ENCODE assay signal across 2 cellular contexts in genomic region chr17:65455154-65455971, GRCh38.
TF ChIP-seq lines count a peak whose summit lies in the region.

No MANE protein-coding gene starts in this region.

TF ChIP-seq in IMR-90, 13 proteins besides CTCF, POLR2A, EP300 and RAD21 (continued from another document):
- no peak for TF ChIP-seq ELK1 (IDR thresholded peaks at IDR 0.05; ENCODE audit: borderline replicate concordance, low read depth, low read length)
- no peak for TF ChIP-seq FOS (IDR thresholded peaks at IDR 0.05; ENCODE audit: low read depth, low read length)
- TF ChIP-seq RFX5 (IDR thresholded peaks at IDR 0.05; ENCODE audit: low read depth, low read length) = no peak
- TF ChIP-seq MXI1 (IDR thresholded peaks at IDR 0.05; ENCODE audit: borderline replicate concordance, low read depth, low read length) = no peak
- TF ChIP-seq MAFK (IDR thresholded peaks at IDR 0.05; ENCODE audit: low read depth, low read length) = no peak
- TF ChIP-seq CHD1 (IDR thresholded peaks at IDR 0.05; ENCODE audit: low read depth, low read length) = no peak
- TF ChIP-seq SMC3 (IDR thresholded peaks at IDR 0.05; ENCODE audit: low read depth, low read length) = no peak
- TF ChIP-seq CEBPB (IDR thresholded peaks at IDR 0.05; ENCODE audit: low read depth, low read length) = no peak
- no peak for TF ChIP-seq BHLHE40 (IDR thresholded peaks at IDR 0.05; ENCODE audit: low read depth, low read length)
- no peak for TF ChIP-seq USF2 (IDR thresholded peaks at IDR 0.05; ENCODE audit: low read depth, low read length)
- no peak for TF ChIP-seq MAZ (IDR thresholded peaks at IDR 0.05; ENCODE audit: borderline replicate concordance, low read depth, low read length)
- TF ChIP-seq RCOR1 (IDR thresholded peaks at IDR 0.05; ENCODE audit: insufficient replicate concordance, low read length) = no peak

TF ChIP-seq in HepG2, 621 proteins besides CTCF, POLR2A, EP300 and RAD21 (continued from another document):
- TF ChIP-seq ZNF800 (CRISPR knock-in tag; IDR thresholded peaks at IDR 0.05) (no peak), DPF2 (CRISPR knock-in tag; IDR thresholded peaks at IDR 0.05; ENCODE audit: borderline replicate concordance, low read depth) (no peak), ZBTB4 (CRISPR knock-in tag; IDR thresholded peaks at IDR 0.05; ENCODE audit: borderline replicate concordance) (no peak), CEBPB (IDR thresholded peaks at IDR 0.05; ENCODE audit: borderline replicate concordance, low read depth, low read length) (peak; percentile 35; the same call in 1 of the 2 replicates), ZNF766 (CRISPR knock-in tag; IDR thresholded peaks at IDR 0.05; ENCODE audit: borderline replicate concordance) (no peak), ZNF33B (CRISPR knock-in tag; IDR thresholded peaks at IDR 0.05) (no peak), SMARCC2 (IDR thresholded peaks at IDR 0.05) (no peak), PAF1 (CRISPR knock-in tag; IDR thresholded peaks at IDR 0.05) (no peak), MAX (IDR thresholded peaks at IDR 0.05) (no peak), TP53 (CRISPR knock-in tag; conservative IDR thresholded peaks at IDR 0.05) (no peak), ZNF660 (CRISPR knock-in tag; IDR thresholded peaks at IDR 0.05; ENCODE audit: borderline replicate concordance, low read depth) (no peak), PRDM10 (CRISPR knock-in tag; IDR thresholded peaks at IDR 0.05; ENCODE audit: low read depth) (no peak), ATF4 (CRISPR knock-in tag; IDR thresholded peaks at IDR 0.05) (0 out of 4 replicates have a peak, but pooled peaks of 1 of the 2 experiments have one; percentile 23), ZNF513 (CRISPR knock-in tag; conservative IDR thresholded peaks at IDR 0.05) (no peak), RARG (CRISPR knock-in tag; IDR thresholded peaks at IDR 0.05; ENCODE audit: low read depth) (no peak), BRD4 (CRISPR knock-in tag; IDR thresholded peaks at IDR 0.05) (no peak)
